ENCODE assay signal across 30 cellular contexts in genomic region chr9:73889023-73889422, GRCh38.
"Had no signal": no experiment of that assay in that cellular context is flagged by ENCODE, and none has a peak within 500 bp of the region (broad histone marks: within the 10 kb centered on the region; RNA-seq: fewer than 3 reads in every experiment).

No MANE protein-coding gene starts in this region.

- ATAC-seq: naive thymus-derived CD8-positive, alpha-beta T cell; natural killer cell treated with Interleukin-12 subunit alpha and Interleukin-12 subunit beta and Interleukin-15 and Interleukin-18, amount 100 ng/mL, for 72 hours; psoas muscle; right cardiac atrium; sciatic nerve; stimulated activated memory B cell treated with anti-CD40 and anti-IgM and Interleukin-4, amounts not matched to agents 10 μg/mL and 1 μg/mL and 100 μg/mL, for 72 hours; stimulated activated naive CD8-positive, alpha-beta T cell treated with anti-CD3 and anti-CD28 coated beads, Interleukin-15, Interleukin-2, amounts not matched to agents 100 U/mL and 50 U/mL, for 24 hours had no signal

- H3K36me3 ChIP-seq: neural progenitor cell, ovary, spleen, stomach, thoracic aorta, thyroid gland, tibial nerve, upper lobe of left lung, vagina had no signal

- H3K9me3 ChIP-seq: ovary, thoracic aorta, thyroid gland, upper lobe of left lung, vagina had no signal

- H3K79me2 ChIP-seq: parathyroid adenoma had no signal

- DNase-seq: naive thymus-derived CD8-positive, alpha-beta T cell; nephron progenitor cell; occipital lobe; ovary; posterior cingulate gyrus; psoas muscle; right cardiac atrium; spleen; stimulated activated CD4-positive, alpha-beta T cell treated with anti-CD3 and anti-CD28 coated beads, Interleukin-12 subunit alpha, Interleukin-12 subunit beta, amount 100 ng/mL, for 4 hours; stimulated activated CD4-positive, alpha-beta T cell treated with anti-CD3 and anti-CD28 coated beads, Interleukin-1b, Interleukin-23, amount 100 ng/mL, for 48 hours; stimulated activated CD4-positive, alpha-beta T cell treated with anti-CD3 and anti-CD28 coated beads, Interleukin-4, amount 100 ng/mL, for 1 hour; stimulated activated CD4-positive, alpha-beta T cell treated with anti-CD3 and anti-CD28 coated beads, Interleukin-4, amount 100 ng/mL, for 4 hours; stimulated activated CD8-positive, alpha-beta memory T cell treated with anti-CD3 and anti-CD28 coated beads, Interleukin-4, amount 100 ng/mL, for 48 hours; stimulated activated naive CD4-positive, alpha-beta T cell; stimulated activated naive CD8-positive, alpha-beta T cell treated with anti-CD3 and anti-CD28 coated beads, Interleukin-15, Interleukin-2, amounts not matched to agents 100 U/mL and 50 U/mL, for 24 hours; stomach; thyroid gland; trophoblast cell; upper lobe of left lung had no signal

- H2AFZ ChIP-seq: neural progenitor cell, parathyroid adenoma had no signal

- H3K4me2 ChIP-seq: neural progenitor cell, smooth muscle cell had no signal

- H3K4me3 ChIP-seq: neural progenitor cell, ovary, psoas muscle, skin epidermis, smooth muscle cell, spleen, stomach, thoracic aorta, thyroid gland, tibial nerve, upper lobe of left lung, vagina had no signal

- FAIRE-seq: urothelium cell line had no signal

- H3K27me3 ChIP-seq: neural progenitor cell, ovary, spleen, stomach, thyroid gland, tibial nerve, upper lobe of left lung, vagina had no signal

- H3K27ac ChIP-seq: neural progenitor cell, ovary, parathyroid adenoma, psoas muscle, skin epidermis, spleen, stomach, thoracic aorta, thyroid gland, tibial nerve, upper lobe of left lung, vagina had no signal

- H3K9ac ChIP-seq: neural progenitor cell, parathyroid adenoma had no signal

- H3K4me1 ChIP-seq: neural progenitor cell, parathyroid adenoma, psoas muscle, spleen, stomach, thyroid gland, tibial nerve, upper lobe of left lung, vagina had no signal
